In genomic region chr15:40328176-40328575, GRCh38 we compare ENCODE assay signal across 12 cellular contexts. TPM values are rescaled to one million over a fixed set of nuclear protein-coding genes. Genes with fewer than 3 reads are reported as not detected.
DNase-seq lines count a peak whose midpoint lies in the region; FAIRE-seq and TF ChIP-seq lines count a peak whose summit lies in the region.
"Had no signal": no experiment of that assay in that cellular context is flagged by ENCODE, and none has a peak within 500 bp of the region (broad histone marks: within the 10 kb centered on the region; RNA-seq: fewer than 3 reads in every experiment).

No MANE protein-coding gene starts in this region.

- H3K79me1 ChIP-seq in trophoblast cell (ENCODE audit: low read length), result peaks cover 45% of the 10 kb centered on the region

- no peak for TF ChIP-seq POLR2A in GM12892 (IDR thresholded peaks at IDR 0.05; ENCODE audit: low read depth, low read length)

- no peak overlapping the region for H3K18ac ChIP-seq in trophoblast cell (ENCODE audit: low read length)

- H3K9ac ChIP-seq in trophoblast cell (ENCODE audit: low read length), result no peak overlapping the region

- H4K8ac ChIP-seq in trophoblast cell (ENCODE audit: low read depth, low read length), result peak overlapping the region; percentile 5

- peak overlapping the region; percentile 18 for H3K14ac ChIP-seq in trophoblast cell (ENCODE audit: low read length)

- H3K36me3 ChIP-seq in SJCRH30, result no peaks in the 10 kb centered on the region
- H3K36me3 ChIP-seq in trophoblast cell (ENCODE audit: control insufficient read depth in 1 of 2, insufficient read depth in 2 of 2, low read length in 2 of 2), result peaks cover 0 to 8% of the 10 kb centered on the region in 2 experiments

- H3K9me3 Mint-ChIP-seq in activated CD4-positive, alpha-beta memory T cell treated with anti-CD3 and anti-CD28 coated beads for 36 hours, result no peaks in the 10 kb centered on the region
- H3K9me3 Mint-ChIP-seq: CD8-positive, alpha-beta T cell had no signal

- peak; percentile 86 for FAIRE-seq in G401.6 (lab: Jason Lieb, UNC)
- FAIRE-seq in GM12892 (lab: Jason Lieb, UNC), result no peak

- H3K79me2 ChIP-seq in trophoblast cell (ENCODE audit: control insufficient read depth, insufficient read depth, low read length, poor library complexity), result peaks cover 4% of the 10 kb centered on the region

- no peaks in the 10 kb centered on the region for H3K9me3 ChIP-seq in SJCRH30 (replicated peaks)
- no peaks in the 10 kb centered on the region for H3K9me3 ChIP-seq in trophoblast cell (ENCODE audit: insufficient read depth, low read depth, low read length)

- no peak overlapping the region for H3K23ac ChIP-seq in trophoblast cell (ENCODE audit: low read length)

- H2AK5ac ChIP-seq in trophoblast cell (ENCODE audit: low read length), result no peak overlapping the region

- H3K4me1 ChIP-seq in SJCRH30 (peaks cover 45% of the 10 kb centered on the region), trophoblast cell (ENCODE audit: control insufficient read depth in 1 of 2, insufficient read depth in 2 of 2, low read length in 2 of 2) (peaks cover 33 to 55% of the 10 kb centered on the region in 2 experiments)

- H3K27me3 ChIP-seq in SJCRH30 (no peaks in the 10 kb centered on the region), trophoblast cell (ENCODE audit: insufficient read depth, low read length) (no peaks in the 10 kb centered on the region)

- no peak overlapping the region for H3K4me3 Mint-ChIP-seq in activated CD4-positive, alpha-beta memory T cell treated with anti-CD3 and anti-CD28 coated beads for 36 hours
- H3K4me3 Mint-ChIP-seq: CD8-positive, alpha-beta T cell had no signal

- intact Hi-C loops in activated CD4-positive, alpha-beta memory T cell treated with anti-CD3 and anti-CD28 coated beads for 36 hours (cut with micrococcal nuclease), result no loop called here

- peak overlapping the region; percentile 54 for H3K4me2 ChIP-seq in trophoblast cell (ENCODE audit: low read length)

- peak overlapping the region; percentile 1 for H3K4ac ChIP-seq in trophoblast cell (ENCODE audit: low read depth, low read length)

- in situ Hi-C loops in G401 (cut with HindIII; ENCODE audit: low sequenced_read_pairs), result no loop called here

- WGBS in trophoblast cell (ENCODE audit: extremely low coverage, insufficient coverage, insufficient read length), result no CpG with 5 or more reads among the region's 3 CpGs

- H4K91ac ChIP-seq in trophoblast cell (ENCODE audit: low read depth, low read length), result peak overlapping the region; percentile 75

- H3K4me3 ChIP-seq in SJCRH30 (no peak overlapping the region), trophoblast cell (ENCODE audit: low read depth, low read length) (no peak overlapping the region)

- no peak overlapping the region for H4K12ac ChIP-seq in trophoblast cell (ENCODE audit: low read depth, low read length)

- H2BK12ac ChIP-seq in trophoblast cell (ENCODE audit: low read length), result peak overlapping the region; percentile 12

- peak overlapping the region; percentile 75 for H2BK5ac ChIP-seq in trophoblast cell (ENCODE audit: low read depth, low read length, poor library complexity)

- peak overlapping the region; percentile 3; the same call in 1 of the 2 replicates for H3K27ac ChIP-seq in SJCRH30
- peak overlapping the region; percentile 93 for H3K27ac ChIP-seq in trophoblast cell (ENCODE audit: low read depth, low read length)

- H3K27me3 Mint-ChIP-seq in activated CD4-positive, alpha-beta memory T cell treated with anti-CD3 and anti-CD28 coated beads for 36 hours, result no peaks in the 10 kb centered on the region

- DNase-seq in SJCRH30 (no peak), fibroblast of gingiva (ENCODE audit: low read depth) (peak; percentile 21), trophoblast cell (no peak), G401 (ENCODE audit: low spot score) (no peak), DMS 273 (lab: John Stamatoyannopoulos, UW; ENCODE audit: unreplicated experiment) (no peak), GM12892 (ENCODE audit: insufficient read length) (no peak)
- no peak for DNase-seq in activated CD4-positive, alpha-beta memory T cell treated with anti-CD3 and anti-CD28 coated beads for 36 hours
- DNase-seq: activated CD8-positive, alpha-beta memory T cell treated with anti-CD3 and anti-CD28 coated beads, Interleukin-2, amount 50 U/mL, for 4 hours; CD8-positive, alpha-beta T cell; NCI-H345 had no signal

- H3K36me3 Mint-ChIP-seq in activated CD4-positive, alpha-beta memory T cell treated with anti-CD3 and anti-CD28 coated beads for 36 hours, result no peaks in the 10 kb centered on the region
- H3K36me3 Mint-ChIP-seq: CD8-positive, alpha-beta T cell had no signal

- POLR2A ChIA-PET in activated CD4-positive, alpha-beta memory T cell treated with anti-CD3 and anti-CD28 coated beads for 36 hours (lab: Charles Lee), result no interaction called here

- no peak overlapping the region for H2AFZ ChIP-seq in trophoblast cell (ENCODE audit: insufficient read depth, low read length, poor library complexity)

- H3K27ac Mint-ChIP-seq in activated CD4-positive, alpha-beta memory T cell treated with anti-CD3 and anti-CD28 coated beads for 36 hours, result no peak overlapping the region
- H3K27ac Mint-ChIP-seq: CD8-positive, alpha-beta T cell had no signal

- peaks cover 12% of the 10 kb centered on the region for H3K4me1 Mint-ChIP-seq in activated CD4-positive, alpha-beta memory T cell treated with anti-CD3 and anti-CD28 coated beads for 36 hours (ENCODE audit: low read depth)

- CTCF ChIA-PET in activated CD4-positive, alpha-beta memory T cell treated with anti-CD3 and anti-CD28 coated beads for 36 hours (lab: Charles Lee), result interaction anchor here (1.8 to 5.6 kb wide), 6 partner anchors 8 to 53 kb away, joined by 7 to 111 read pairs (median 26); partner anchors contain the start of genes CCDC9B and PLCB2

- peak overlapping the region; percentile 84 for H2BK120ac ChIP-seq in trophoblast cell (ENCODE audit: insufficient read depth, low read length, poor library complexity)

RNA-seq across cellular contexts. Expression of gene INAFM2, which starts 4.7 kb away (rescaled TPM):
- 23.4 and 24.1 TPM in 2 replicates for total RNA-seq in SJCRH30 (2014; rRNA removed; shearing (Covaris generic))
- 35.8 and 37.5 TPM in 2 replicates for polyA plus RNA-seq in trophoblast cell (2013)
- 203 TPM in 2 replicates for total RNA-seq in G401 (2014; rRNA removed; shearing (Covaris generic))
- 1 to 10 TPM; 6.7 to 7.4 TPM for total RNA-seq in activated CD4-positive, alpha-beta memory T cell treated with anti-CD3 and anti-CD28 coated beads for 36 hours
- 4.6 TPM for polyA plus RNA-seq in GM12892 (2012; ENCODE audit: missing spikeins)

RNA-seq across cellular contexts. Expression of gene CCDC9B, which starts 12.6 kb away (rescaled TPM):
- total RNA-seq in SJCRH30 (2014; rRNA removed; shearing (Covaris generic)), result 2.4 and 3.2 TPM in 2 replicates
- 0.15 and 0.31 TPM in 2 replicates for polyA plus RNA-seq in trophoblast cell (2013)
- total RNA-seq in G401 (2014; rRNA removed; shearing (Covaris generic)), result 4.7 and 5.9 TPM in 2 replicates
- total RNA-seq in activated CD4-positive, alpha-beta memory T cell treated with anti-CD3 and anti-CD28 coated beads for 36 hours, result 1 to 10 TPM in 1 of 2 experiments, under 1 TPM in 1; 0.53 to 1.6 TPM
- 0.08 TPM for polyA plus RNA-seq in GM12892 (2012; ENCODE audit: missing spikeins)

RNA-seq across cellular contexts. Expression of gene PLCB2, which starts 20.4 kb away (rescaled TPM):
- total RNA-seq in SJCRH30 (2014; rRNA removed; shearing (Covaris generic)), result 2.0 and 2.9 TPM in 2 replicates
- 1.1 and 1.5 TPM in 2 replicates for polyA plus RNA-seq in trophoblast cell (2013)
- 99.6 and 145 TPM in 2 replicates for total RNA-seq in G401 (2014; rRNA removed; shearing (Covaris generic))
- 10 to 100 TPM; 65.3 to 70.7 TPM for total RNA-seq in activated CD4-positive, alpha-beta memory T cell treated with anti-CD3 and anti-CD28 coated beads for 36 hours
- polyA plus RNA-seq in GM12892 (2012; ENCODE audit: missing spikeins), result 8.8 TPM

RNA-seq across cellular contexts. Expression of gene PHGR1, which starts 22.7 kb away (rescaled TPM):
- not detected in 2 replicates for total RNA-seq in SJCRH30 (2014; rRNA removed; shearing (Covaris generic))
- not detected in 2 replicates for polyA plus RNA-seq in trophoblast cell (2013)
- total RNA-seq in G401 (2014; rRNA removed; shearing (Covaris generic)), result not detected in 2 replicates
- not detected for total RNA-seq in activated CD4-positive, alpha-beta memory T cell treated with anti-CD3 and anti-CD28 coated beads for 36 hours
- not detected for polyA plus RNA-seq in GM12892 (2012; ENCODE audit: missing spikeins)
- total RNA-seq: CD8-positive, alpha-beta T cell; myocyte had no signal

RNA-seq across cellular contexts. Expression of gene DISP2, which starts 29.8 kb away (rescaled TPM):
- 0.22 and 0.38 TPM in 2 replicates for total RNA-seq in SJCRH30 (2014; rRNA removed; shearing (Covaris generic))
- polyA plus RNA-seq in trophoblast cell (2013), result 0.34 and 0.35 TPM in 2 replicates
- 1.0 and 3.1 TPM in 2 replicates for total RNA-seq in G401 (2014; rRNA removed; shearing (Covaris generic))
- total RNA-seq in activated CD4-positive, alpha-beta memory T cell treated with anti-CD3 and anti-CD28 coated beads for 36 hours, result under 1 TPM; 0.02 to 0.05 TPM
- polyA plus RNA-seq in GM12892 (2012; ENCODE audit: missing spikeins), result not detected

Comparison
In these comparisons a context has a peak if more than half of its experiments do, and no peak if none do; other contexts are left out.
1. RNA of gene PLCB2, which starts 20.4 kb away (total RNA-seq): 99.6 to 145 TPM in G401 and 65.3 to 70.7 TPM in activated CD4-positive, alpha-beta memory T cell treated with anti-CD3 and anti-CD28 coated beads for 36 hours; 2.0 to 2.9 TPM in SJCRH30; every median in the first group is over 10 times any median in the second.